ENCODE assay signal across 21 cellular contexts in the genomic region with DNA sequence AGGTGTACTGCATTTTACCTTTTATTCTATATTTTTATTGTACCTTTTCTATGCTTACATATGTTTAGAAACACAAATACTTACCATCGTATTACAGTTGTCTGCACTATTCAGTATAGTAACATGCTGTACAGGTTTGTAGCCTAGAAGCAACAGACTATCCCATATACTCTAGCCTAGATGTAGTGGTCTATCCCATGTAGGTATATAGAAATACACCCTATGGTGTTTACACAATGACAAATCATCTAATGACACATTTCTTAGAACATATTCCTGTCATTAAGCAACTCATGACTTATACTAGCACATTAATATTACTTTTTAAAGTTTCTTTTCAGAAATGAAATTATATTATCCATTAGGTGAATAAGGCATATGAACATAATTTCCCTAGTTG.
A peak's percentile ranks its signal among the peaks of the same experiment; 100 is the strongest.
DNase-seq lines count a peak whose midpoint lies in the region; ATAC-seq, FAIRE-seq and TF ChIP-seq lines count a peak whose summit lies in the region.
"Had no signal": no experiment of that assay in that cellular context is flagged by ENCODE, and none has a peak within 500 bp of the region (broad histone marks: within the 10 kb centered on the region; RNA-seq: fewer than 3 reads in every experiment).

No MANE protein-coding gene starts in this region.

- H3K9me3 ChIP-seq in Loucy (ENCODE audit: insufficient read depth, low read depth, low read length) (no peaks in the 10 kb centered on the region), K562 (replicated peaks; ENCODE audit: control insufficient read depth, insufficient read depth, low read depth, low read length) (no peaks in the 10 kb centered on the region), HepG2 (ENCODE audit: low read length) (no peaks in the 10 kb centered on the region)
- H3K9me3 ChIP-seq: BLaER1 treated with 17β-estradiol and CSF1 and Interleukin-3, amounts not matched to agents 10 nM and 100 nM; Caco-2 had no signal

- no peak for FAIRE-seq in K562 (lab: Jason Lieb, UNC)
- FAIRE-seq in HepG2 (lab: Jason Lieb, UNC) = no peak
- FAIRE-seq: D721Med, G401.6, GM12891 had no signal

- no peaks in the 10 kb centered on the region for H3K9me2 ChIP-seq in Loucy (replicated peaks; ENCODE audit: low read depth, low read length)

- TF ChIP-seq POLR2A in K562 (conservative IDR thresholded peaks at IDR 0.05) (no peak), HepG2 (IDR thresholded peaks at IDR 0.05; ENCODE audit: insufficient read depth in 1 of 2, low read depth in 2 of 2, low read length in 2 of 2) (no peak)

- H3K4me1 ChIP-seq in Loucy (ENCODE audit: insufficient read depth, low read length, poor library complexity, severe bottlenecking) (peaks cover 16% of the 10 kb centered on the region), K562 (replicated peaks in 1 of 2; ENCODE audit: control insufficient read depth in 2 of 2, insufficient read depth in 2 of 2, low read length in 2 of 2) (no peaks in the 10 kb centered on the region), HepG2 (ENCODE audit: insufficient read depth, low read length) (no peaks in the 10 kb centered on the region)
- H3K4me1 ChIP-seq: BLaER1 treated with 17β-estradiol and CSF1 and Interleukin-3, amounts not matched to agents 10 nM and 100 nM had no signal

- WGBS in K562 (ENCODE audit: insufficient coverage, low coverage, missing lambda C conversion rate) = 89% methylated on average over 1 of the region's 1 CpG
- 0% methylated on average over 1 of the region's 1 CpG for WGBS in HepG2 (ENCODE audit: low lambda C conversion rate)

- POLR2A ChIA-PET in K562 (lab: Yijun Ruan, JAX) (no interaction called here), HepG2 (lab: Yijun Ruan, JAX) (no interaction called here)

- H4K20me1 ChIP-seq in Loucy (ENCODE audit: insufficient read depth, low read length, poor library complexity, severe bottlenecking) = no peaks in the 10 kb centered on the region
- H4K20me1 ChIP-seq in K562 (replicated peaks; ENCODE audit: control insufficient read depth, insufficient read depth, low read length) = no peaks in the 10 kb centered on the region
- no peaks in the 10 kb centered on the region for H4K20me1 ChIP-seq in HepG2 (ENCODE audit: insufficient read depth, low read length)
- H4K20me1 ChIP-seq: BLaER1 treated with 17β-estradiol and CSF1 and Interleukin-3, amounts not matched to agents 10 nM and 100 nM had no signal

- intact Hi-C loops in K562 (cut with micrococcal nuclease) (loop anchor here (5.0 kb wide), 1 partner anchor 111 kb away; a partner anchor contains a TSS), HepG2 (cut with micrococcal nuclease; ENCODE audit: unreplicated experiment) (no loop called here)

- H3K9me1 ChIP-seq in K562 (ENCODE audit: control insufficient read depth, insufficient read depth, low read length) = no peaks in the 10 kb centered on the region

- H3K27me3 ChIP-seq in Loucy (ENCODE audit: insufficient read depth, low read length, poor library complexity, severe bottlenecking) = no peaks in the 10 kb centered on the region
- no peaks in the 10 kb centered on the region for H3K27me3 ChIP-seq in K562 (ENCODE audit: control insufficient read depth in 2 of 2, insufficient read depth in 2 of 2, low read length in 2 of 2)
- no peaks in the 10 kb centered on the region for H3K27me3 ChIP-seq in HepG2 (ENCODE audit: control insufficient read depth in 1 of 2, insufficient read depth in 2 of 2, low read length in 2 of 2)
- H3K27me3 ChIP-seq: BLaER1 treated with 17β-estradiol and CSF1 and Interleukin-3, amounts not matched to agents 10 nM and 100 nM had no signal

- BruUV-seq in K562 (replicated peaks; lab: Mats Ljungman, UMichigan) = no TSS peak
- no TSS peak for BruUV-seq in HepG2 (replicated peaks; lab: Mats Ljungman, UMichigan)

- H3K79me2 ChIP-seq in Loucy (ENCODE audit: insufficient read depth, low read length) = no peaks in the 10 kb centered on the region
- H3K79me2 ChIP-seq in K562 (ENCODE audit: control insufficient read depth, insufficient read depth, low read length) = no peaks in the 10 kb centered on the region
- no peaks in the 10 kb centered on the region for H3K79me2 ChIP-seq in HepG2 (ENCODE audit: insufficient read depth, low read length)

- peak; percentile 63 for ATAC-seq in K562
- ATAC-seq in HepG2 = no peak
- ATAC-seq in HG02885 (IDR thresholded peaks at IDR 0.05; ENCODE audit: poor library complexity, unreplicated experiment) = no peak
- ATAC-seq in GM18858 (IDR thresholded peaks at IDR 0.05; ENCODE audit: unreplicated experiment) = no peak
- no peak for ATAC-seq in omental fat pad (ENCODE audit: low FRiP score)
- ATAC-seq: CD8-positive, alpha-beta T cell had no signal

- in situ Hi-C loops in K562 (cut with MboI) = loop anchor here (10.0 kb wide), 1 partner anchor 269 kb away; no protein-coding TSS in a partner anchor
- in situ Hi-C loops in HepG2 (cut with HindIII; ENCODE audit: extremely low pct_ligation_motif_present, low pct_unique_long_range_greater_than_20kb) = loop anchor here (5.0 to 25.0 kb wide), 2 partner anchors 266 to 421 kb away; no protein-coding TSS in a partner anchor

- TF ChIP-seq CTCF in Loucy (conservative IDR thresholded peaks at IDR 0.05; ENCODE audit: low read length) (no peak), K562 (IDR thresholded peaks at IDR 0.05 in 2 of 3, conservative IDR thresholded peaks at IDR 0.05 in 1 of 3; ENCODE audit: insufficient read depth in 2 of 3, low read depth in 1 of 3, low read length in 3 of 3) (no peak), epithelial cell of esophagus (IDR thresholded peaks at IDR 0.05; ENCODE audit: insufficient read depth, low read depth, low read length, missing control alignments) (no peak), HepG2 (CRISPR knock-in tag; IDR thresholded peaks at IDR 0.05) (no peak), omental fat pad (IDR thresholded peaks at IDR 0.05) (no peak)

- no peaks in the 10 kb centered on the region for H3F3A ChIP-seq in Loucy (ENCODE audit: low read depth)

- no peak overlapping the region for H3K9ac ChIP-seq in Loucy (ENCODE audit: low read depth, low read length, poor library complexity, severe bottlenecking)
- no peak overlapping the region for H3K9ac ChIP-seq in K562 (ENCODE audit: insufficient read depth in 1 of 2, low read depth in 2 of 2, low read length in 2 of 2)
- H3K9ac ChIP-seq in HepG2 (ENCODE audit: insufficient read depth, low read depth, low read length) = no peak overlapping the region
- H3K9ac ChIP-seq: BLaER1 treated with 17β-estradiol and CSF1 and Interleukin-3, amounts not matched to agents 10 nM and 100 nM had no signal

- TF ChIP-seq RAD21 in K562 (CRISPR knock-in tag; conservative IDR thresholded peaks at IDR 0.05 in 1 of 2, IDR thresholded peaks at IDR 0.05 in 1 of 2) (no peak), HepG2 (CRISPR knock-in tag; IDR thresholded peaks at IDR 0.05) (no peak)

- no peak overlapping the region for H3K4me3 ChIP-seq in Loucy (ENCODE audit: low read length, poor library complexity, severe bottlenecking)
- H3K4me3 ChIP-seq in K562 = no peak overlapping the region
- H3K4me3 ChIP-seq in epithelial cell of esophagus (ENCODE audit: low read length) = no peak overlapping the region
- H3K4me3 ChIP-seq in HepG2 (replicated peaks in 1 of 3; ENCODE audit: insufficient read depth in 1 of 3, low read depth in 2 of 3, low read length in 3 of 3) = no peak overlapping the region
- H3K4me3 ChIP-seq: BLaER1 treated with 17β-estradiol and CSF1 and Interleukin-3, amounts not matched to agents 10 nM and 100 nM had no signal

- H3K27ac ChIP-seq in K562 (ENCODE audit: extremely low read depth, low read depth, low read length) (no peak overlapping the region), HepG2 (ENCODE audit: extremely low read length, insufficient read depth, low read length) (no peak overlapping the region)
- H3K27ac ChIP-seq: BLaER1 treated with 17β-estradiol and CSF1 and Interleukin-3, amounts not matched to agents 10 nM and 100 nM; C4-2B had no signal

- H3K36me3 ChIP-seq in Loucy (ENCODE audit: insufficient read depth, low read length) (no peaks in the 10 kb centered on the region), K562 (ENCODE audit: control insufficient read depth, insufficient read depth, low read length) (no peaks in the 10 kb centered on the region), HepG2 (replicated peaks in 1 of 2; ENCODE audit: control insufficient read depth in 1 of 2, insufficient read depth in 2 of 2, low read length in 2 of 2) (no peaks in the 10 kb centered on the region)
- H3K36me3 ChIP-seq: BLaER1 treated with 17β-estradiol and CSF1 and Interleukin-3, amounts not matched to agents 10 nM and 100 nM had no signal

- CTCF ChIA-PET in K562 (lab: Yijun Ruan, JAX; ENCODE audit: low intra/inter-chr PET ratio) (interaction anchor here (0.7 kb wide), 1 partner anchor 271 kb away, joined by 4 read pairs; no protein-coding TSS in a partner anchor), HepG2 (lab: Yijun Ruan, JAX; ENCODE audit: low intra/inter-chr PET ratio, low total read pairs) (no interaction called here)

- peak overlapping the region; percentile 59 for H3K4me2 ChIP-seq in Loucy (ENCODE audit: low read depth, low read length, poor library complexity, severe bottlenecking)
- H3K4me2 ChIP-seq in K562 (ENCODE audit: insufficient read depth, low read length) = no peak overlapping the region
- no peak overlapping the region for H3K4me2 ChIP-seq in HepG2 (ENCODE audit: low read depth, low read length)

- H2AFZ ChIP-seq in Loucy (ENCODE audit: low read length) (peak overlapping the region; percentile 93), K562 (ENCODE audit: low read depth, low read length) (peak overlapping the region; percentile 25; the same call in 1 of the 2 replicates), HepG2 (ENCODE audit: low read length) (no peak overlapping the region)

- TF ChIP-seq EP300 in K562 (IDR thresholded peaks at IDR 0.05; ENCODE audit: low read length) (no peak), HepG2 (IDR thresholded peaks at IDR 0.05; ENCODE audit: low read depth in 2 of 2, low read length in 2 of 2) (no peak), HepG2 (CRISPR knock-in tag; IDR thresholded peaks at IDR 0.05; ENCODE audit: borderline replicate concordance) (no peak)

- DNase-seq in OCI-M1 (lab: John Stamatoyannopoulos, UW) = peak; percentile 53
- no peak for DNase-seq in K562 (ENCODE audit: extremely low read depth in 1 of 4, low spot score in 3 of 4)
- peak; percentile 40 for DNase-seq in epithelial cell of esophagus (ENCODE audit: low read depth)
- DNase-seq in HepG2 (ENCODE audit: low spot score) = no peak
- DNase-seq in omental fat pad (ENCODE audit: low spot score) = no peak
- DNase-seq: 8988T; AML-193; Caco-2; Calu3; CD4-positive, alpha-beta T cell; CD8-positive, alpha-beta T cell; DMS79 treated with DMSO at 0.1 percent for 48 hours; GF-D8 had no signal

TF ChIP-seq in K562, 482 proteins besides CTCF, POLR2A, EP300 and RAD21 (continues in another document):
- no peak for TF ChIP-seq SNIP1 (IDR thresholded peaks at IDR 0.05; ENCODE audit: low read depth)
- TF ChIP-seq CHCHD3 (CRISPR knock-in tag; IDR thresholded peaks at IDR 0.05) = no peak
- no peak for TF ChIP-seq ZKSCAN8 (CRISPR knock-in tag; IDR thresholded peaks at IDR 0.05)
- TF ChIP-seq EGR1 (conservative IDR thresholded peaks at IDR 0.05) = no peak

TF ChIP-seq in HepG2, 621 proteins besides CTCF, POLR2A, EP300 and RAD21 (continues in another document):
- TF ChIP-seq ZC3H13 (CRISPR knock-in tag; IDR thresholded peaks at IDR 0.05) = no peak

Comparison
In these comparisons a context has a peak if more than half of its experiments do, and no peak if none do; other contexts are left out.
1. DNase-seq: peak in OCI-M1 (single experiment) and epithelial cell of esophagus (single experiment); none in K562 (0 of 4), HepG2 (single experiment) and omental fat pad (single experiment).